In genomic region chr16:3147757-3148104, GRCh38 we compare ENCODE assay signal across 1 cellular context.
TF ChIP-seq lines count a peak whose summit lies in the region.

No MANE protein-coding gene starts in this region.

TF ChIP-seq in HepG2, 621 proteins besides CTCF, POLR2A, EP300 and RAD21:
- TF ChIP-seq, protein P1, sequence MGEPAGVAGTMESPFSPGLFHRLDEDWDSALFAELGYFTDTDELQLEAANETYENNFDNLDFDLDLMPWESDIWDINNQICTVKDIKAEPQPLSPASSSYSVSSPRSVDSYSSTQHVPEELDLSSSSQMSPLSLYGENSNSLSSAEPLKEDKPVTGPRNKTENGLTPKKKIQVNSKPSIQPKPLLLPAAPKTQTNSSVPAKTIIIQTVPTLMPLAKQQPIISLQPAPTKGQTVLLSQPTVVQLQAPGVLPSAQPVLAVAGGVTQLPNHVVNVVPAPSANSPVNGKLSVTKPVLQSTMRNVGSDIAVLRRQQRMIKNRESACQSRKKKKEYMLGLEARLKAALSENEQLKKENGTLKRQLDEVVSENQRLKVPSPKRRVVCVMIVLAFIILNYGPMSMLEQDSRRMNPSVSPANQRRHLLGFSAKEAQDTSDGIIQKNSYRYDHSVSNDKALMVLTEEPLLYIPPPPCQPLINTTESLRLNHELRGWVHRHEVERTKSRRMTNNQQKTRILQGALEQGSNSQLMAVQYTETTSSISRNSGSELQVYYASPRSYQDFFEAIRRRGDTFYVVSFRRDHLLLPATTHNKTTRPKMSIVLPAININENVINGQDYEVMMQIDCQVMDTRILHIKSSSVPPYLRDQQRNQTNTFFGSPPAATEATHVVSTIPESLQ (CRISPR knock-in tag; conservative IDR thresholded peaks at IDR 0.05), result no peak
- TF ChIP-seq, protein P2, sequence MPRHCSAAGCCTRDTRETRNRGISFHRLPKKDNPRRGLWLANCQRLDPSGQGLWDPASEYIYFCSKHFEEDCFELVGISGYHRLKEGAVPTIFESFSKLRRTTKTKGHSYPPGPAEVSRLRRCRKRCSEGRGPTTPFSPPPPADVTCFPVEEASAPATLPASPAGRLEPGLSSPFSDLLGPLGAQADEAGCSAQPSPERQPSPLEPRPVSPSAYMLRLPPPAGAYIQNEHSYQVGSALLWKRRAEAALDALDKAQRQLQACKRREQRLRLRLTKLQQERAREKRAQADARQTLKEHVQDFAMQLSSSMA (CRISPR knock-in tag; IDR thresholded peaks at IDR 0.05), result no peak
- TF ChIP-seq ZNF766 (CRISPR knock-in tag; IDR thresholded peaks at IDR 0.05; ENCODE audit: borderline replicate concordance) (no peak), PCBP2 (optimal IDR thresholded peaks at IDR 0.05; ENCODE audit: low read depth, low read length, poor library complexity, severe bottlenecking) (no peak), ZBTB26 (CRISPR knock-in tag; IDR thresholded peaks at IDR 0.05; ENCODE audit: borderline replicate concordance) (no peak), HNRNPK (IDR thresholded peaks at IDR 0.05; ENCODE audit: low read depth, low read length, poor library complexity, severe bottlenecking) (no peak)
